9 cellular contexts compared by ENCODE assay signal in genomic region chr18:69402219-69402989, GRCh38. TPM values are rescaled to one million over a fixed set of nuclear protein-coding genes. Genes with fewer than 3 reads are reported as not detected.
DNase-seq lines count a peak whose midpoint lies in the region; ATAC-seq and TF ChIP-seq lines count a peak whose summit lies in the region.
"Had no signal": no experiment of that assay in that cellular context is flagged by ENCODE, and none has a peak within 500 bp of the region (broad histone marks: within the 10 kb centered on the region; RNA-seq: fewer than 3 reads in every experiment).

No MANE protein-coding gene starts in this region.

- DNase-seq in H7 (peak; percentile 42), astrocyte of the spinal cord (ENCODE audit: low read depth, low spot score) (no peak), islet precursor cell (peak; percentile 62), spleen (no peak), glomerular visceral epithelial cell (ENCODE audit: extremely low spot score) (no peak)
- DNase-seq: activated naive CD4-positive, alpha-beta T cell treated with Interleukin-2 at 50 U/mL for 16 hours; T-helper 1 cell had no signal

- in situ Hi-C loops in astrocyte of the spinal cord (cut with HindIII; ENCODE audit: low sequenced_read_pairs), result no loop called here

- intact Hi-C loops in spleen (cut with DNase I; ENCODE audit: low total_unique reads), result no loop called here

- TF ChIP-seq POLR2A in spleen (IDR thresholded peaks at IDR 0.05), result no peak

- H3K4me1 ChIP-seq in spleen, result peaks cover 0 to 23% (median 14%) of the 10 kb centered on the region in 6 donors

- TF ChIP-seq CTCF in astrocyte of the spinal cord (IDR thresholded peaks at IDR 0.05; ENCODE audit: low read depth, low read length) (no peak), spleen (IDR thresholded peaks at IDR 0.05 in 8 of 11, conservative IDR thresholded peaks at IDR 0.05 in 3 of 11) (no peak)

- no peaks in the 10 kb centered on the region for H3K36me3 ChIP-seq in H7 (replicated peaks; ENCODE audit: control insufficient read depth, insufficient read depth, low read length)
- H3K36me3 ChIP-seq in spleen, result no peaks in the 10 kb centered on the region

- peak overlapping the region; percentile 70 for H3K4me3 ChIP-seq in H7 (ENCODE audit: insufficient read depth, low read depth, low read length)
- peak overlapping the region; percentile 47 for H3K4me3 ChIP-seq in astrocyte of the spinal cord (ENCODE audit: low read depth, low read length)
- peak overlapping the region in 6 of 8 donors; percentile 33 to 71 (median 46) for H3K4me3 ChIP-seq in spleen

- WGBS in spleen, 5 donors, result 22 to 41% (median 25%) methylated on average over 21 to 25 of the region's 25 CpGs

- ATAC-seq in GM21576 (IDR thresholded peaks at IDR 0.05; ENCODE audit: unreplicated experiment), result no peak
- ATAC-seq in GM21515 (IDR thresholded peaks at IDR 0.05; ENCODE audit: unreplicated experiment), result no peak

- no peaks in the 10 kb centered on the region for H3K9me3 ChIP-seq in spleen

- peaks cover 33% of the 10 kb centered on the region for H3K27me3 ChIP-seq in H7 (ENCODE audit: control insufficient read depth, insufficient read depth, low read length)
- peaks cover 0 to 55% (median 20%) of the 10 kb centered on the region in 7 donors for H3K27me3 ChIP-seq in spleen (replicated peaks in 1 of 7)

- H3K27ac ChIP-seq in spleen, result no peak overlapping the region

RNA-seq across cellular contexts. Expression of gene DOK6, which starts 1.7 kb away (rescaled TPM):
- 0.45 and 2.5 TPM in 2 replicates for total RNA-seq in H7 (2014; rRNA removed; shearing (Covaris generic))
- 1 to 10 TPM in 3 of 7 donors, under 1 TPM in 4; 0.09 to 2.0 (median 0.89) TPM for total RNA-seq in spleen
- under 1 TPM; 0.09 to 0.16 (median 0.15) TPM for polyA plus RNA-seq in spleen

Comparison
In these comparisons a context has a peak if more than half of its experiments do, and no peak if none do; other contexts are left out.
1. DNase-seq: peak in H7 (single experiment) and islet precursor cell (single experiment); none in astrocyte of the spinal cord (single experiment), spleen (single experiment) and glomerular visceral epithelial cell (single experiment).
2. Peak in every context shown above with its lines, with median percentiles within 50 percentile points of each other: H3K4me3 ChIP-seq.